ENCODE assay signal across 8 cellular contexts in the genomic region with DNA sequence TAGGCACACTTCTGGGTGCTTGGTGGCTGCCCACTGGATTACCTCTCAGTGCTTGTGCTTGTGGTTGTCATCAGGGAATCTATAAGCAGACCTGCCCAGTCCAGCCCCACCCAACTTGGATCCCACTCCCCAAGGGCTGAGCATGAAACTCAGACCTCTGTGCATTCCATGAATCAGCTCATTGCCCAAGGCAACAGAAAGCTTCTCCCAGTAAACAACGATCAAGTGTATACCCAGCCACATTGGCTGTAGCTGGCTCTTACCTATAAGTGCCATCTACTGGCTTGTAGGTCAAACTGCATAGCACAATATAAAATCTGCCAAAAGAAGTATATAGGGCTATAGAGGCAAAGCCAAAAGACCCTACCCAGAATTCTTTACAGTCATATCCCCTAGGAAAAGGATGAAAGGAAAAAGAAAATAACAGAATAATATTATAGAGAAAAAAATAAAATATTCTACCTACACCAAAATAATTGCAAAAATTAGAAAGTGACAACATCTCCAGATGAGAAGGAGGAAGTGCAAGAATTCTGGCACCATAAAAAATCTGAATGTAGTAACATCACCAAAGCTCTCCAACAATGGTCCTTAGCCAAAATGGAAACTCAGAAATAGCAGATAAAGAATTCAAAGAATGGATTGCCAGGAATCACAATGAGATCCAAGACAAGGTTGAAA.
DNase-seq lines count a peak whose midpoint lies in the region; ATAC-seq and TF ChIP-seq lines count a peak whose summit lies in the region.

No MANE protein-coding gene starts in this region.

- H3K27ac Mint-ChIP-seq in Calu3 (ENCODE audit: unreplicated experiment): no peak overlapping the region

- DNase-seq in Calu3 (peak; percentile 10), HPDE6-E6E7 (ENCODE audit: extremely low spot score) (peak; percentile 42), SW480 (ENCODE audit: low spot score) (peak; percentile 60), iris pigment epithelial cell (ENCODE audit: low read depth) (peak; percentile 37), NCI-H345 treated with DMSO at 0.1 percent for 48 hours (lab: John Stamatoyannopoulos, UW; ENCODE audit: unreplicated experiment) (no peak)

- no peaks in the 10 kb centered on the region for H3K36me3 Mint-ChIP-seq in Calu3 (ENCODE audit: insufficient read depth, unreplicated experiment)

- H3K4me3 Mint-ChIP-seq in Calu3 (ENCODE audit: low read depth, unreplicated experiment): no peak overlapping the region

- no peaks in the 10 kb centered on the region for H3K27me3 Mint-ChIP-seq in Calu3 (ENCODE audit: unreplicated experiment)

- BruUV-seq in Calu3 (replicated peaks; lab: Mats Ljungman, UMichigan): no TSS peak

- ATAC-seq in GM21515 (IDR thresholded peaks at IDR 0.05; ENCODE audit: unreplicated experiment) (no peak), HG02623 (IDR thresholded peaks at IDR 0.05; ENCODE audit: unreplicated experiment) (no peak), HG03571 (IDR thresholded peaks at IDR 0.05; ENCODE audit: unreplicated experiment) (no peak)

- no peaks in the 10 kb centered on the region for H3K4me1 Mint-ChIP-seq in Calu3 (ENCODE audit: low read depth, unreplicated experiment)

- intact Hi-C loops in Calu3 (cut with micrococcal nuclease; ENCODE audit: unreplicated experiment): loop anchor here (1.0 to 2.0 kb wide), 2 partner anchors 312 to 437 kb away; no protein-coding TSS in a partner anchor

- CTCF ChIA-PET in Calu3 (lab: Charles Lee): interaction anchor here (0.6 to 1.8 kb wide), 11 partner anchors 43 to 773 kb away, joined by 3 to 7 read pairs (median 3); no protein-coding TSS in a partner anchor

- TF ChIP-seq CTCF in Calu3 (IDR thresholded peaks at IDR 0.05; ENCODE audit: unreplicated experiment): no peak

- H3K9me3 Mint-ChIP-seq in Calu3 (ENCODE audit: low read depth, unreplicated experiment): peaks cover 17% of the 10 kb centered on the region
